27 cellular contexts compared by ENCODE assay signal in genomic region chr6:56624046-56624727, GRCh38. TPM values are rescaled to one million over a fixed set of nuclear protein-coding genes. Genes with fewer than 3 reads are reported as not detected.
DNase-seq lines count a peak whose midpoint lies in the region; ATAC-seq and TF ChIP-seq lines count a peak whose summit lies in the region.
"Had no signal": no experiment of that assay in that cellular context is flagged by ENCODE, and none has a peak within 500 bp of the region (broad histone marks: within the 10 kb centered on the region; RNA-seq: fewer than 3 reads in every experiment).

No MANE protein-coding gene starts in this region.

- peaks cover 33% of the 10 kb centered on the region for H3K4me1 Mint-ChIP-seq in HFFc6 (ENCODE audit: low read depth)
- H3K4me1 Mint-ChIP-seq: activated T-helper 17 cell treated with anti-CD3 and anti-CD28 coated beads, Interleukin-2, amount 50 U/mL, for 72 hours; CD14-positive monocyte; H9; stimulated activated effector memory CD8-positive, alpha-beta T cell treated with anti-CD3 and anti-CD28 coated beads, Interleukin-12 subunit alpha, Interleukin-12 subunit beta, amount 100 ng/mL, for 72 hours had no signal

- intact Hi-C loops in ovary (cut with DNase I): no loop called here

- DNase-seq in HFFc6: no peak
- peak; percentile 53 for DNase-seq in epithelial cell of proximal tubule (ENCODE audit: low read depth)
- peak; percentile 3 for DNase-seq in left kidney (ENCODE audit: low read depth, low spot score)
- no peak for DNase-seq in NOMO-1 (lab: John Stamatoyannopoulos, UW; ENCODE audit: unreplicated experiment in 2 of 2)
- DNase-seq in ovary: no peak
- DNase-seq in RWPE1 (ENCODE audit: low spot score): no peak
- DNase-seq: activated CD4-positive, alpha-beta T cell treated with anti-CD3 and anti-CD28 coated beads for 4 hours; activated CD8-positive, alpha-beta T cell treated with anti-CD3 and anti-CD28 coated beads, Interleukin-2, amount 10 ng/mL, durations not matched to agents 7 days and 5 days; activated naive CD4-positive, alpha-beta T cell treated with anti-CD3 and anti-CD28 coated beads, Interleukin-2, amount 50 U/mL, for 16 hours; brain microvascular endothelial cell; cerebellar nuclear complex; DND-41; H9; MM.1S; NCI-H1417; NCI-H2029; NCI-H69; transverse colon had no signal

- no peak overlapping the region for H3K4me3 Mint-ChIP-seq in HFFc6
- H3K4me3 Mint-ChIP-seq: activated CD8-positive, alpha-beta T cell treated with anti-CD3 and anti-CD28 coated beads, Interleukin-2, amount 10 ng/mL, durations not matched to agents 7 days and 5 days; activated T-helper 17 cell treated with anti-CD3 and anti-CD28 coated beads, Interleukin-2, amount 50 U/mL, for 72 hours; CD14-positive monocyte; H9; mesothelial cell of epicardium; stimulated activated effector memory CD8-positive, alpha-beta T cell treated with anti-CD3 and anti-CD28 coated beads, Interleukin-12 subunit alpha, Interleukin-12 subunit beta, amount 100 ng/mL, for 72 hours had no signal

- no peak for TF ChIP-seq POLR2A in ovary (IDR thresholded peaks at IDR 0.05)

- no peak for TF ChIP-seq EP300 in ovary (IDR thresholded peaks at IDR 0.05)

- no peaks in the 10 kb centered on the region for H3K27me3 ChIP-seq in ovary
- H3K27me3 ChIP-seq: brain microvascular endothelial cell, transverse colon had no signal

- peak overlapping the region; percentile 43; the same call in 1 of the 2 replicates for H3K27ac Mint-ChIP-seq in HFFc6
- H3K27ac Mint-ChIP-seq: activated CD8-positive, alpha-beta T cell treated with anti-CD3 and anti-CD28 coated beads, Interleukin-2, amount 10 ng/mL, durations not matched to agents 7 days and 5 days; activated T-helper 17 cell treated with anti-CD3 and anti-CD28 coated beads, Interleukin-2, amount 50 U/mL, for 72 hours; CD14-positive monocyte; mesothelial cell of epicardium; progenitor cell of endocrine pancreas; stimulated activated effector memory CD8-positive, alpha-beta T cell treated with anti-CD3 and anti-CD28 coated beads, Interleukin-12 subunit alpha, Interleukin-12 subunit beta, amount 100 ng/mL, for 72 hours had no signal

- no peaks in the 10 kb centered on the region for H3K9me3 Mint-ChIP-seq in HFFc6
- H3K9me3 Mint-ChIP-seq: activated T-helper 17 cell treated with anti-CD3 and anti-CD28 coated beads, Interleukin-2, amount 50 U/mL, for 72 hours; CD14-positive monocyte; H9; mesothelial cell of epicardium; stimulated activated effector memory CD8-positive, alpha-beta T cell treated with anti-CD3 and anti-CD28 coated beads, Interleukin-12 subunit alpha, Interleukin-12 subunit beta, amount 100 ng/mL, for 72 hours had no signal

- POLR2A ChIA-PET in RWPE1 (lab: Yijun Ruan, JAX; ENCODE audit: low non-redundant PET): no interaction called here

- CTCF ChIA-PET in RWPE1 (lab: Yijun Ruan, JAX): interaction anchor here (0.7 kb wide), 1 partner anchor 11 kb away, joined by 3 read pairs; no protein-coding TSS in a partner anchor

- H3K9me3 ChIP-seq in ovary: no peaks in the 10 kb centered on the region
- H3K9me3 ChIP-seq: Caco-2, transverse colon had no signal

- 88 to 91% (median 89%) methylated on average over 5 of the region's 5 CpGs for WGBS in ovary, 3 donors

- H3K36me3 ChIP-seq in ovary: no peaks in the 10 kb centered on the region

- H3K27ac ChIP-seq in ovary (no peak overlapping the region), RWPE1 (no peak overlapping the region)
- H3K27ac ChIP-seq: brain microvascular endothelial cell, HL-60, transverse colon had no signal

- TF ChIP-seq CTCF in HFFc6 (IDR thresholded peaks at IDR 0.05): no peak
- TF ChIP-seq CTCF in epithelial cell of proximal tubule (conservative IDR thresholded peaks at IDR 0.05; ENCODE audit: low read depth, low read length): no peak
- TF ChIP-seq CTCF in ovary (IDR thresholded peaks at IDR 0.05): no peak
- TF ChIP-seq CTCF in RWPE1 (conservative IDR thresholded peaks at IDR 0.05; ENCODE audit: low read depth): no peak

- H3K27me3 Mint-ChIP-seq in HFFc6 (ENCODE audit: insufficient read depth): peaks cover 8% of the 10 kb centered on the region
- H3K27me3 Mint-ChIP-seq: progenitor cell of endocrine pancreas had no signal

- ATAC-seq in GM19455 (IDR thresholded peaks at IDR 0.05; ENCODE audit: unreplicated experiment): no peak
- ATAC-seq: activated CD8-positive, alpha-beta T cell treated with anti-CD3 and anti-CD28 coated beads, Interleukin-2, amount 10 ng/mL, durations not matched to agents 7 days and 5 days; activated T-helper 17 cell treated with anti-CD3 and anti-CD28 coated beads, Interleukin-2, amount 50 U/mL, for 72 hours; Panc1; stimulated activated effector memory CD8-positive, alpha-beta T cell treated with anti-CD3 and anti-CD28 coated beads, Interleukin-12 subunit alpha, Interleukin-12 subunit beta, amount 100 ng/mL, for 72 hours had no signal

- no peaks in the 10 kb centered on the region for H3K4me1 ChIP-seq in ovary (ENCODE audit: insufficient read depth)
- H3K4me1 ChIP-seq: transverse colon had no signal

- H3K36me3 Mint-ChIP-seq in HFFc6 (ENCODE audit: low read depth): peaks cover 45% of the 10 kb centered on the region
- H3K36me3 Mint-ChIP-seq: stimulated activated effector memory CD8-positive, alpha-beta T cell treated with anti-CD3 and anti-CD28 coated beads, Interleukin-12 subunit alpha, Interleukin-12 subunit beta, amount 100 ng/mL, for 72 hours had no signal

- H3K4me3 ChIP-seq in epithelial cell of proximal tubule (ENCODE audit: low read depth, low read length) (no peak overlapping the region), ovary (no peak overlapping the region)
- H3K4me3 ChIP-seq: transverse colon had no signal

RNA-seq across cellular contexts. Expression of gene DST, which starts 18.5 kb away (rescaled TPM):
- total RNA-seq in HFFc6 (2021; fragmentation: NEBNext Ultra II Directional; extraction: Animal tissue kit (Norgen Biotek cat#: 25700)): 100 to 1,000 TPM; 246 to 408 (median 279) TPM
- 75.8 and 97.7 TPM in 2 replicates for total RNA-seq in epithelial cell of proximal tubule
- total RNA-seq in ovary: 100 to 1,000 TPM; 132 to 290 (median 212) TPM
- polyA plus RNA-seq in ovary: 100 to 1,000 TPM; 124 to 169 TPM

Comparison
In these comparisons a context has a peak if more than half of its experiments do, and no peak if none do; other contexts are left out.
1. DNase-seq: peak in epithelial cell of proximal tubule (single experiment) and left kidney (single experiment); none in HFFc6 (single experiment), NOMO-1 (0 of 2), ovary (0 of 5) and RWPE1 (single experiment).